Comparison of ENCODE assay signal across 30 cellular contexts in genomic region chr7:9302436-9302835, GRCh38.
"Had no signal": no experiment of that assay in that cellular context is flagged by ENCODE, and none has a peak within 500 bp of the region (broad histone marks: within the 10 kb centered on the region; RNA-seq: fewer than 3 reads in every experiment).

No MANE protein-coding gene starts in this region.

- DNase-seq: activated effector memory CD4-positive, alpha-beta T cell treated with anti-CD3 and anti-CD28 coated beads, Interleukin-2, amount 50 U/mL, for 16 hours; activated effector memory CD4-positive, alpha-beta T cell treated with Interleukin-2 at 50 U/mL for 16 hours; activated gamma-delta T cell; activated gamma-delta T cell treated with Interleukin-2 at 50 U/mL for 16 hours; activated naive CD4-positive, alpha-beta T cell; activated naive CD4-positive, alpha-beta T cell treated with anti-CD3 and anti-CD28 coated beads for 36 hours; activated naive CD4-positive, alpha-beta T cell treated with anti-CD3 and anti-CD28 coated beads, Interleukin-2, amount 10 ng/mL, durations not matched to agents 7 days and 5 days; activated naive CD4-positive, alpha-beta T cell treated with anti-CD3 and anti-CD28 coated beads, Interleukin-2, amount 50 U/mL, for 16 hours; activated naive CD4-positive, alpha-beta T cell treated with Interleukin-2 at 50 U/mL for 16 hours; activated naive CD8-positive, alpha-beta T cell treated with anti-CD3 and anti-CD28 coated beads for 36 hours; activated naive CD8-positive, alpha-beta T cell treated with anti-CD3 and anti-CD28 coated beads, Interleukin-2, amount 10 ng/mL, durations not matched to agents 7 days and 5 days; activated naive CD8-positive, alpha-beta T cell treated with anti-CD3 and anti-CD28 coated beads, Interleukin-2, amount 50 U/mL, for 24 hours; activated T-cell treated with anti-CD3 and anti-CD28 coated beads, Interleukin-2, amount 50 U/mL, for 1 hour; activated T-cell treated with anti-CD3 and anti-CD28 coated beads, Interleukin-2, amount 50 U/mL, for 24 hours; activated T-cell treated with anti-CD3 and anti-CD28 coated beads, Interleukin-2, amount 50 U/mL, for 4 hours; activated T-cell treated with anti-CD3 and anti-CD28 coated beads, Interleukin-2, amount 50 U/mL, for 48 hours; activated T-cell treated with anti-CD3 and anti-CD28 coated beads, Interleukin-2, amount 50 U/mL, for 72 hours; adrenal gland; amniotic stem cell; amygdala; anterior cingulate cortex; aorta; body of pancreas; brain microvascular endothelial cell; caudate nucleus; central memory CD4-positive, alpha-beta T cell; cerebellar nuclear complex had no signal

- H3K4me1 ChIP-seq: adrenal gland, ascending aorta, body of pancreas, breast epithelium had no signal

- H3K4me3 ChIP-seq: adrenal gland, ascending aorta, body of pancreas, breast epithelium, cardiac muscle cell had no signal

- H3K9me3 ChIP-seq: adrenal gland, ascending aorta, body of pancreas, breast epithelium had no signal

- H3K27me3 ChIP-seq: adrenal gland, ascending aorta, body of pancreas, brain microvascular endothelial cell, breast epithelium, cardiac muscle cell had no signal

- H3K36me3 ChIP-seq: adrenal gland, ascending aorta, brain microvascular endothelial cell, breast epithelium, cardiac muscle cell had no signal

- H3K27ac ChIP-seq: adrenal gland, ascending aorta, body of pancreas, brain microvascular endothelial cell, breast epithelium, cardiac muscle cell had no signal
